8 cellular contexts compared by ENCODE assay signal in the genomic region with DNA sequence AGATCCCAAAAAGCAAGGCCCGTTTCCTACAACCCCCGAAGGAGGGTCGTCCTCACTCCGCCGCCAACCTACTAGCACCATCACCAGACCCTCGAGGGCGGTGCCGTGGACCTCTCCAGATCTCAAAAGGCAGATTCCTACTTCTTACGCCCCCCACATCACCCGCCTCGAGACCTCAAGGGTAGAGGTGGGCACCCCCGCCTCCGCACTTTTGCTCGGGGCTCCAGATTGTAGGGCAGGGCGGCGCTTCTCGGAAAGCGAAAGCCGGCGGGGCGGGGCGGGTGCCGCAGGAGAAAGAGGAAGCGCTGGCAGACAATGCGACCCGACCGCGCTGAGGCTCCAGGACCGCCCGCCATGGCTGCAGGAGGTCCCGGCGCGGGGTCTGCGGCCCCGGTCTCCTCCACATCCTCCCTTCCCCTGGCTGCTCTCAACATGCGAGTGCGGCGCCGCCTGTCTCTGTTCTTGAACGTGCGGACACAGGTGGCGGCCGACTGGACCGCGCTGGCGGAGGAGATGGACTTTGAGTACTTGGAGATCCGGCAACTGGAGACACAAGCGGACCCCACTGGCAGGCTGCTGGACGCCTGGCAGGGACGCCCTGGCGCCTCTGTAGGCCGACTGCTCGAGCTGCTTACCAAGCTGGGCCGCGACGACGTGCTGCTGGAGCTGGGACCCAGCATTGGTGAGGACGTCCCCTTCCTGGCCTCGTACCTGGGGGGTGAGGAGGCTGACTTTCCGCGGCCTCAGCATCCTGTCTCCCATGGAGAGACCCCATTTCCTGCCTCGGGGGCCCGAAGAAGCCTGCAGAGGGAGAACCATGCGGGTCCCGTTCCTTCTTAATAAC. TPM values are rescaled to one million over a fixed set of nuclear protein-coding genes. Genes with fewer than 3 reads are reported as not detected.
A peak's percentile ranks its signal among the peaks of the same experiment; 100 is the strongest.
DNase-seq lines count a peak whose midpoint lies in the region; ATAC-seq and TF ChIP-seq lines count a peak whose summit lies in the region.

TSS of gene MYD88 (plus strand) at position 315 of the 844 bp plus-strand sequence. CDS start at position 355, 40 bp downstream.

- no peaks in the 10 kb centered on the region for H3K9me3 Mint-ChIP-seq in activated T-cell treated with anti-CD3 and anti-CD28 coated beads, Interleukin-2, amount 50 U/mL, for 24 hours

- in situ Hi-C loops in Panc1 (cut with HindIII; ENCODE audit: low pct_unique_long_range_greater_than_20kb, low sequenced_read_pairs), result no loop called here

- H3K36me3 Mint-ChIP-seq in activated T-cell treated with anti-CD3 and anti-CD28 coated beads, Interleukin-2, amount 50 U/mL, for 24 hours (ENCODE audit: low read depth), result peaks cover 75% of the 10 kb centered on the region

- ATAC-seq in GM18861 (IDR thresholded peaks at IDR 0.05; ENCODE audit: unreplicated experiment) (peak; percentile 31), HG03135 (IDR thresholded peaks at IDR 0.05; ENCODE audit: unreplicated experiment) (peak; percentile 49), Panc1 (peak; percentile 54), esophagus mucosa (peak; percentile 54)

- intact Hi-C loops in Panc1 (cut with micrococcal nuclease; ENCODE audit: unreplicated experiment), result no loop called here

- peak within 1 kb of the TSS; percentile 87 for H3K4me3 Mint-ChIP-seq in activated T-cell treated with anti-CD3 and anti-CD28 coated beads, Interleukin-2, amount 50 U/mL, for 24 hours

- no peaks in the 10 kb centered on the region for H3K27me3 Mint-ChIP-seq in activated T-cell treated with anti-CD3 and anti-CD28 coated beads, Interleukin-2, amount 50 U/mL, for 24 hours

- TF ChIP-seq CTCF in 22Rv1 (IDR thresholded peaks at IDR 0.05) (no peak), Panc1 (IDR thresholded peaks at IDR 0.05) (no peak)

- H3K36me3 ChIP-seq in Panc1 (ENCODE audit: control insufficient read depth, insufficient read depth, low read length) (peaks cover 2% of the 10 kb centered on the region), muscle layer of duodenum (ENCODE audit: control insufficient read depth in 1 of 2, insufficient read depth in 2 of 2, low read length in 2 of 2) (peaks cover 27% of the 10 kb centered on the region in 2 donors)

- POLR2A ChIA-PET in Panc1 (lab: Charles Lee), result no interaction called here

- peak within 1 kb of the TSS; percentile 98 for H3K27ac Mint-ChIP-seq in activated T-cell treated with anti-CD3 and anti-CD28 coated beads, Interleukin-2, amount 50 U/mL, for 24 hours

- BruUV-seq in Panc1 (replicated peaks; lab: Mats Ljungman, UMichigan), result no TSS peak

- H3K4me1 Mint-ChIP-seq in activated T-cell treated with anti-CD3 and anti-CD28 coated beads, Interleukin-2, amount 50 U/mL, for 24 hours (ENCODE audit: low read depth), result peaks cover 63% of the 10 kb centered on the region

- DNase-seq in Panc1 (ENCODE audit: low read depth, low spot score), result no peak
- DNase-seq in activated T-cell treated with anti-CD3 and anti-CD28 coated beads, Interleukin-2, amount 50 U/mL, for 24 hours, result peak; percentile 88
- DNase-seq in stimulated activated CD8-positive, alpha-beta memory T cell treated with anti-CD3 and anti-CD28 coated beads, Interleukin-7, amount 100 ng/mL, for 24 hours (ENCODE audit: low read depth), result peak; percentile 72

- H3K4me3 ChIP-seq in Panc1 (ENCODE audit: low read depth in 2 of 2, low read length in 2 of 2) (peak within 1 kb of the TSS; percentile 79 to 82), muscle layer of duodenum (ENCODE audit: low read depth in 1 of 2, low read length in 2 of 2) (peak within 1 kb of the TSS; percentile 87 to 89)

- CTCF ChIA-PET in Panc1 (lab: Charles Lee), result interaction anchor here (1.1 kb wide), 1 partner anchor 25 kb away, joined by 4 read pairs; no protein-coding TSS in a partner anchor

- H3K4me1 ChIP-seq in Panc1 (ENCODE audit: control insufficient read depth, insufficient read depth, low read length), result peaks cover 5% of the 10 kb centered on the region
- peaks cover 20 to 26% of the 10 kb centered on the region in 2 donors for H3K4me1 ChIP-seq in muscle layer of duodenum (ENCODE audit: control insufficient read depth in 1 of 2, insufficient read depth in 2 of 2, low read length in 2 of 2)

- H3K9me3 ChIP-seq in Panc1 (ENCODE audit: control insufficient read depth, insufficient read depth, low read depth, low read length) (no peaks in the 10 kb centered on the region), muscle layer of duodenum (ENCODE audit: control insufficient read depth in 1 of 2, low read length in 2 of 2) (no peaks in the 10 kb centered on the region)

- H3K27ac ChIP-seq in 22Rv1 (peak within 1 kb of the TSS; percentile 77), Panc1 (ENCODE audit: low read length) (peak within 1 kb of the TSS; percentile 95), muscle layer of duodenum (ENCODE audit: low read length) (peak within 1 kb of the TSS; percentile 93)

- H3K27me3 ChIP-seq in Panc1 (ENCODE audit: control insufficient read depth, insufficient read depth, low read length), result no peaks in the 10 kb centered on the region
- no peaks in the 10 kb centered on the region for H3K27me3 ChIP-seq in muscle layer of duodenum (ENCODE audit: low read depth, low read length)

RNA-seq across cellular contexts. Expression of gene MYD88, which starts in this region (rescaled TPM):
- total RNA-seq in Panc1 (2021; ENCODE audit: unreplicated experiment), result 32.7 TPM
- 38.4 TPM for polyA plus RNA-seq in Panc1 (2012; ENCODE audit: insufficient read length)
- 41.5 TPM for total RNA-seq in esophagus mucosa
